Comparison of ENCODE assay signal across 1 cellular context in the genomic region with DNA sequence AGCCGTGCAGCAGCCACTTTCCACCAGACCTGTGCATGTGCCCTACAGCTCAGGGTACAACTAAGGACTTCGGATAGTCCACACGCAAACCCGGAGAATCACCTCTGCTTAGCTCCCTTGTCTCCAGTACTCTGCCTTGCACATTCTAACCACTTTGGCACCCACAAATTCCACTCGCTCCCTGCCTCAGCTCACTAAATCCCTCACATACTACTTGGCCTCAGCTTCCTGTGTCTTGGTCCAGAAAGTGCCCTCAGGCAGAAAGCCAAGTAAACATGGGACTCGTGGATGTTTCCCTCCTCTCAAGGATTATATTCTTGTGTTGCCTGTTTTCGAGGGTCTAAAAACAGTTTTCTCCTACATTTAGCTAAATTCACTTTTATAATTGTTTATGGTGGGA.
TF ChIP-seq lines count a peak whose summit lies in the region.

No MANE protein-coding gene starts in this region.

TF ChIP-seq in WTC11, 78 proteins besides CTCF, POLR2A, EP300 and RAD21 (continued from another document):
- TF ChIP-seq E2F4 (CRISPR knock-in tag; IDR thresholded peaks at IDR 0.05; ENCODE audit: borderline replicate concordance, low read depth) (no peak), CREM (CRISPR knock-in tag; IDR thresholded peaks at IDR 0.05) (no peak)
